Comparison of ENCODE assay signal across 10 cellular contexts in the genomic region with DNA sequence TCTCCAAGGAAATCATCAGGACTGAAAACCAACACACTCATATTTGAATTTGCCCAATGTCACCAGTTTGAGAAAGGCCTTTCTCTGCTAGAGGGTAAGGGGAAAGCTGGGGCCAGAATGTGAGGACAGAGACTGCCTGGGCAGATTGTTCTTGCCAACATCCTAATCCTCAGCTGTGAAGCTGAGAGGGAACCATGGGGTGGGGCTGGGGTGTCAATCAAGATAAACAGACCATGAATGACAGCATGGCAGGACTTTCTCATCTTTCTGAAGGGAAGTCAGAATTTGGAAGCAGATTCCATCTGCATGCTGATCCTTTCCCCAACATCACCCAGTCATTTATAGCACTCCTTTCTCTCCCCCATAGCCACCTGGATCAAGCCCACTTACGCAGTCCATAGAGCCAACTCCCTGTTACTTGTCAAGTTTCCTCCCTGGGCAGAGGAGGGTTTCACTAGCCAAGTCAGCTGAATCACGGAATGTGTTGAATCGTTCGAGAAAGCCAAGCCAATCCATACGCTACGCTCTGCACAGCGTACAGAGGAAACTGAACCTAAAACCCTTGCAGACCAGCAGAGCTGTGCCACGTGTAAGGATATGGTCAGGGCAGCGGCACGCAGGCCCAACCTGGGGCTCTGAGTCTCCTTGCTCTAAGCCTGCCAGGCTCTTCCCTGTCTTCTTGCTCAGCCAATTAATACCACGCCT. TPM values are rescaled to one million over a fixed set of nuclear protein-coding genes. Genes with fewer than 3 reads are reported as not detected.
DNase-seq lines count a peak whose midpoint lies in the region; ATAC-seq and TF ChIP-seq lines count a peak whose summit lies in the region.
"Had no signal": no experiment of that assay in that cellular context is flagged by ENCODE, and none has a peak within 500 bp of the region (broad histone marks: within the 10 kb centered on the region; RNA-seq: fewer than 3 reads in every experiment).

No MANE protein-coding gene starts in this region.

- intact Hi-C loops in dorsolateral prefrontal cortex (cut with DNase I) = no loop called here

- in situ Hi-C loops in GM18951 (cut with MboI; ENCODE audit: low sequenced_read_pairs, unreplicated experiment) = no loop called here

- H3K4me1 Mint-ChIP-seq in natural killer cell treated with Interleukin-12 subunit alpha and Interleukin-12 subunit beta and Interleukin-15 and Interleukin-18, amount 100 ng/mL, for 72 hours (ENCODE audit: low read depth in 2 of 2) = peaks cover 0 to 11% of the 10 kb centered on the region in 2 donors

- peak overlapping the region; percentile 65 for H2AFZ ChIP-seq in Loucy (ENCODE audit: low read length)

- peaks cover 10% of the 10 kb centered on the region for H3K4me1 ChIP-seq in Loucy (ENCODE audit: insufficient read depth, low read length, poor library complexity, severe bottlenecking)

- H3K36me3 Mint-ChIP-seq in natural killer cell treated with Interleukin-12 subunit alpha and Interleukin-12 subunit beta and Interleukin-15 and Interleukin-18, amount 100 ng/mL, for 72 hours = no peaks in the 10 kb centered on the region
- H3K36me3 Mint-ChIP-seq: activated naive CD8-positive, alpha-beta T cell had no signal

- no peaks in the 10 kb centered on the region for H3K27me3 ChIP-seq in Loucy (ENCODE audit: insufficient read depth, low read length, poor library complexity, severe bottlenecking)
- H3K27me3 ChIP-seq in dorsolateral prefrontal cortex = no peaks in the 10 kb centered on the region

- no peaks in the 10 kb centered on the region for H3F3A ChIP-seq in Loucy (ENCODE audit: low read depth)

- peak overlapping the region; percentile 48 for H3K4me3 ChIP-seq in Loucy (ENCODE audit: low read length, poor library complexity, severe bottlenecking)
- H3K4me3 ChIP-seq in dorsolateral prefrontal cortex = no peak overlapping the region

- peaks cover 24 to 28% of the 10 kb centered on the region in 2 donors for H3K27me3 Mint-ChIP-seq in natural killer cell treated with Interleukin-12 subunit alpha and Interleukin-12 subunit beta and Interleukin-15 and Interleukin-18, amount 100 ng/mL, for 72 hours

- no peaks in the 10 kb centered on the region for H3K79me2 ChIP-seq in Loucy (ENCODE audit: insufficient read depth, low read length)

- peak; percentile 50 for TF ChIP-seq POLR2A in GM18951 (IDR thresholded peaks at IDR 0.05; ENCODE audit: extremely low read depth, insufficient read depth, insufficient read length)

- DNase-seq in natural killer cell treated with Interleukin-12 subunit alpha and Interleukin-12 subunit beta and Interleukin-15 and Interleukin-18, amount 100 ng/mL, for 72 hours (ENCODE audit: low spot score) = no peak
- DNase-seq in OCI-M2 (lab: John Stamatoyannopoulos, UW; ENCODE audit: unreplicated experiment) (no peak), NCI-H526 (lab: John Stamatoyannopoulos, UW) (no peak), NCI-H2029 treated with DMSO at 0.1 percent for 48 hours (lab: John Stamatoyannopoulos, UW) (no peak), dorsolateral prefrontal cortex (no peak)
- DNase-seq: T-helper 1 cell had no signal

- H4K20me1 ChIP-seq in Loucy (ENCODE audit: insufficient read depth, low read length, poor library complexity, severe bottlenecking) = no peaks in the 10 kb centered on the region

- no peak for TF ChIP-seq CTCF in Loucy (conservative IDR thresholded peaks at IDR 0.05; ENCODE audit: low read length)
- TF ChIP-seq CTCF in dorsolateral prefrontal cortex (IDR thresholded peaks at IDR 0.05 in 54 of 56, conservative IDR thresholded peaks at IDR 0.05 in 2 of 56; ENCODE audit: low read depth in 1 of 56, partially characterized antibody in 56 of 56) = no peak

- H3K36me3 ChIP-seq in Loucy (ENCODE audit: insufficient read depth, low read length) = no peaks in the 10 kb centered on the region

- peak overlapping the region; percentile 59 for H3K4me3 Mint-ChIP-seq in natural killer cell treated with Interleukin-12 subunit alpha and Interleukin-12 subunit beta and Interleukin-15 and Interleukin-18, amount 100 ng/mL, for 72 hours
- H3K4me3 Mint-ChIP-seq: activated naive CD8-positive, alpha-beta T cell had no signal

- H3K9ac ChIP-seq in Loucy (ENCODE audit: low read depth, low read length, poor library complexity, severe bottlenecking) = peak overlapping the region; percentile 43

- H3K9me3 ChIP-seq in Loucy (ENCODE audit: insufficient read depth, low read depth, low read length) = no peaks in the 10 kb centered on the region

- ATAC-seq in GM21619 (IDR thresholded peaks at IDR 0.05; ENCODE audit: unreplicated experiment) = peak; percentile 55
- peak; percentile 41 to 95 for ATAC-seq in natural killer cell treated with Interleukin-12 subunit alpha and Interleukin-12 subunit beta and Interleukin-15 and Interleukin-18, amount 100 ng/mL, for 72 hours

- H3K9me2 ChIP-seq in Loucy (replicated peaks; ENCODE audit: low read depth, low read length) = no peaks in the 10 kb centered on the region

- H3K27ac Mint-ChIP-seq in natural killer cell treated with Interleukin-12 subunit alpha and Interleukin-12 subunit beta and Interleukin-15 and Interleukin-18, amount 100 ng/mL, for 72 hours = peak overlapping the region in 1 of 2 donors; percentile 73
- H3K27ac Mint-ChIP-seq: activated naive CD8-positive, alpha-beta T cell had no signal

- no peaks in the 10 kb centered on the region for H3K9me3 Mint-ChIP-seq in natural killer cell treated with Interleukin-12 subunit alpha and Interleukin-12 subunit beta and Interleukin-15 and Interleukin-18, amount 100 ng/mL, for 72 hours

- peak overlapping the region in 6 of 59 donors; percentile 13 to 59 (median 36) for H3K27ac ChIP-seq in dorsolateral prefrontal cortex

- H3K4me2 ChIP-seq in Loucy (ENCODE audit: low read depth, low read length, poor library complexity, severe bottlenecking) = peak overlapping the region; percentile 40

RNA-seq across cellular contexts. Expression of a gene that starts 14.9 kb away (rescaled TPM):
- 10 to 100 TPM in 1 of 2 donors, 1 to 10 TPM in 1; 1.4 to 15.2 TPM for total RNA-seq in natural killer cell treated with Interleukin-12 subunit alpha and Interleukin-12 subunit beta and Interleukin-15 and Interleukin-18, amount 100 ng/mL, for 72 hours
- total RNA-seq in dorsolateral prefrontal cortex = 10 to 100 TPM in 119 of 120 experiments, 1 to 10 TPM in 1; 9.4 to 32.8 (median 20.0) TPM
